ENCODE assay signal across 9 cellular contexts in the genomic region with DNA sequence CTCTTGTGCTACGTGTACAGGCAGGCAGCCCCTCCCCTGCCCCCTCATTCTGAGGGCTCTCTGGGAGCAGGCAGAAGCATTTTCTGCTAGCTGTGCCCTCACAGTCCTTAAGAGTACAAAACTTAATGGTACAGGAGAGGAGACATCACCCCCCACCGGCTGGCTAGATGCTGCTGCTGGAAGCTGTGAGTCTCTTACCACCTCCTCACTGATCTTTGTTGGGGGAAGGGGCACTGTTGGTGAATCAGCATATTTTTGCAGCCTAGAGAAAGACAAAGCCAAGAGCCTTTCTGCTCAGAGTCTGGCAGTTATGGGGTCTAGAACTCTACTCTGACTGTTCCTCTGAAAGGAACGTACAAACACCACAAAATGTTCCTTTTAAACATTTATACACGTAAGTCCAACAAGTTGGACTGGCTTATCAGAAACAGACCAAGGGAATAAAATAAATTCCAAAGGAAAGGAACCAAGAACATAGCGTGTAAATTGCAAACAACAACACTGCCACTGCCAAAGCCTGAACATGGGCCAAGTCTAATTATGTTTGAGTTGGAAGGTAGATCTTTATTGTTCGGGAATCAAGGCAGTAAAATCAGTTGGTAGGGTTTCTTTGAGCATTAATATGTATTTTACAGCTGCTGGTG. TPM values are rescaled to one million over a fixed set of nuclear protein-coding genes. Genes with fewer than 3 reads are reported as not detected.
DNase-seq lines count a peak whose midpoint lies in the region; ATAC-seq and TF ChIP-seq lines count a peak whose summit lies in the region.
"Had no signal": no experiment of that assay in that cellular context is flagged by ENCODE, and none has a peak within 500 bp of the region (broad histone marks: within the 10 kb centered on the region; RNA-seq: fewer than 3 reads in every experiment).

No MANE protein-coding gene starts in this region.

- intact Hi-C loops in ascending aorta (cut with DNase I) (no loop called here), right lobe of liver (cut with DNase I) (no loop called here)

- peak overlapping the region; percentile 2 to 65 for H3K27ac ChIP-seq in ascending aorta
- H3K27ac ChIP-seq in thoracic aorta, result peak overlapping the region; percentile 11 to 52
- H3K27ac ChIP-seq in right lobe of liver, result no peak overlapping the region

- DNase-seq in NCI-H146 (lab: John Stamatoyannopoulos, UW), result peak; percentile 13
- DNase-seq in NCI-H146 treated with DMSO at 0.1 percent for 48 hours (lab: John Stamatoyannopoulos, UW; ENCODE audit: unreplicated experiment), result no peak
- DNase-seq in ascending aorta (ENCODE audit: low spot score in 2 of 2), result no peak
- peak; percentile 71 for DNase-seq in iris pigment epithelial cell (ENCODE audit: low read depth)
- no peak for DNase-seq in thoracic aorta (ENCODE audit: low spot score)
- DNase-seq in right lobe of liver, result no peak

- H3K36me3 ChIP-seq in ascending aorta (peaks cover 14 to 26% of the 10 kb centered on the region in 2 donors), thoracic aorta (peaks cover 9% of the 10 kb centered on the region), right lobe of liver (peaks cover 0 to 14% (median 0%) of the 10 kb centered on the region in 4 donors)

- 46% methylated on average over 6 of the region's 6 CpGs for WGBS in right lobe of liver (ENCODE audit: insufficient coverage, low coverage, low lambda C conversion rate, missing lambda C conversion rate)

- ATAC-seq in thoracic aorta (ENCODE audit: insufficient number of reproducible peaks, low FRiP score, low read depth) (no peak), HG03565 (IDR thresholded peaks at IDR 0.05; ENCODE audit: unreplicated experiment) (no peak), right lobe of liver (no peak), HG02970 (IDR thresholded peaks at IDR 0.05; ENCODE audit: low FRiP score, unreplicated experiment) (no peak)

- TF ChIP-seq CTCF in ascending aorta (IDR thresholded peaks at IDR 0.05), result no peak
- TF ChIP-seq CTCF in thoracic aorta (IDR thresholded peaks at IDR 0.05), result no peak
- no peak for TF ChIP-seq CTCF in right lobe of liver (IDR thresholded peaks at IDR 0.05)

- H3K27me3 ChIP-seq in ascending aorta (no peaks in the 10 kb centered on the region), thoracic aorta (replicated peaks; ENCODE audit: insufficient read depth) (no peaks in the 10 kb centered on the region), right lobe of liver (no peaks in the 10 kb centered on the region)

- H3K4me1 ChIP-seq in ascending aorta (peaks cover 0 to 17% of the 10 kb centered on the region in 2 donors), thoracic aorta (ENCODE audit: control insufficient read depth in 1 of 2, low read depth in 2 of 2) (peaks cover 13 to 45% of the 10 kb centered on the region in 2 donors), right lobe of liver (no peaks in the 10 kb centered on the region)

- TF ChIP-seq POLR2A in right lobe of liver (IDR thresholded peaks at IDR 0.05), result no peak

- H3K9me3 ChIP-seq in ascending aorta (no peaks in the 10 kb centered on the region), thoracic aorta (no peaks in the 10 kb centered on the region), right lobe of liver (no peaks in the 10 kb centered on the region)

- H3K4me3 ChIP-seq in ascending aorta (no peak overlapping the region), thoracic aorta (no peak overlapping the region), right lobe of liver (no peak overlapping the region)
- H3K4me3 ChIP-seq: coronary artery had no signal

RNA-seq across cellular contexts. Expression of a gene that starts 27.2 kb away (rescaled TPM):
- 154 TPM for total RNA-seq in ascending aorta
- total RNA-seq in thoracic aorta, result 100 to 1,000 TPM; 114 to 156 TPM
- 10 to 100 TPM; 27.8 to 44.1 (median 33.2) TPM for total RNA-seq in right lobe of liver

RNA-seq across cellular contexts. Expression of a gene that starts 53.0 kb away (rescaled TPM):
- total RNA-seq in ascending aorta (8.8 TPM), thoracic aorta (10 to 100 TPM; 11.5 to 16.2 TPM), right lobe of liver (10 to 100 TPM; 10.9 to 16.2 (median 11.8) TPM)

Comparison
In these comparisons a context has a peak if more than half of its experiments do, and no peak if none do; other contexts are left out.
1. DNase-seq: peak in NCI-H146 (single experiment) and iris pigment epithelial cell (single experiment); none in NCI-H146 treated with DMSO at 0.1 percent for 48 hours (single experiment), ascending aorta (0 of 2), thoracic aorta (single experiment) and right lobe of liver (0 of 3).
2. H3K27ac ChIP-seq: peak in ascending aorta (2 of 2) and thoracic aorta (2 of 2); none in right lobe of liver (0 of 3).